Comparison of ENCODE assay signal across 8 cellular contexts in genomic region chr3:131795382-131796085, GRCh38.
DNase-seq lines count a peak whose midpoint lies in the region; ATAC-seq and TF ChIP-seq lines count a peak whose summit lies in the region.

No MANE protein-coding gene starts in this region.

- H3K36me3 ChIP-seq in GM06990 (ENCODE audit: control insufficient read depth, insufficient read depth, low read length): no peaks in the 10 kb centered on the region

- H3K4me3 ChIP-seq in GM06990 (replicated peaks; ENCODE audit: low read depth, low read length): no peak overlapping the region
- no peak overlapping the region for H3K4me3 ChIP-seq in fibroblast of pulmonary artery (replicated peaks; ENCODE audit: low read depth, low read length)

- DNase-seq in GM06990 (ENCODE audit: extremely low read depth, insufficient read length): peak; percentile 28
- peak; percentile 19 for DNase-seq in NCI-H1436 treated with DMSO at 0.1 percent for 48 hours (lab: John Stamatoyannopoulos, UW)
- DNase-seq in fibroblast of pulmonary artery (ENCODE audit: low read depth): peak; percentile 28
- DNase-seq in activated T-cell treated with anti-CD3 and anti-CD28 coated beads, Interleukin-2, amount 50 U/mL, for 48 hours: no peak
- DNase-seq in stimulated activated CD4-positive, alpha-beta T cell treated with anti-CD3 and anti-CD28 coated beads, Interleukin-4, amount 100 ng/mL, for 1 hour: no peak
- DNase-seq in stimulated activated CD4-positive, alpha-beta T cell treated with anti-CD3 and anti-CD28 coated beads, Interleukin-1b, Interleukin-23, amount 100 ng/mL, for 48 hours: no peak
- DNase-seq in DMS53 (lab: John Stamatoyannopoulos, UW): no peak

- H3K27me3 ChIP-seq in GM06990 (replicated peaks; ENCODE audit: control insufficient read depth, insufficient read depth, low read length): no peaks in the 10 kb centered on the region

- peak; percentile 62 for ATAC-seq in HG02642 (IDR thresholded peaks at IDR 0.05; ENCODE audit: poor library complexity, unreplicated experiment)

- TF ChIP-seq CTCF in GM06990 (IDR thresholded peaks at IDR 0.05; ENCODE audit: insufficient read depth, low read length, poor library complexity, severe bottlenecking): no peak
- TF ChIP-seq CTCF in fibroblast of pulmonary artery (IDR thresholded peaks at IDR 0.05; ENCODE audit: low read length, missing control alignments): no peak

Comparison
In these comparisons a context has a peak if more than half of its experiments do, and no peak if none do; other contexts are left out.
1. DNase-seq: peak in GM06990 (single experiment), NCI-H1436 treated with DMSO at 0.1 percent for 48 hours (single experiment) and fibroblast of pulmonary artery (single experiment); none in activated T-cell treated with anti-CD3 and anti-CD28 coated beads, Interleukin-2, amount 50 U/mL, for 48 hours (0 of 2), stimulated activated CD4-positive, alpha-beta T cell treated with anti-CD3 and anti-CD28 coated beads, Interleukin-4, amount 100 ng/mL, for 1 hour (single experiment), stimulated activated CD4-positive, alpha-beta T cell treated with anti-CD3 and anti-CD28 coated beads, Interleukin-1b, Interleukin-23, amount 100 ng/mL, for 48 hours (single experiment) and DMS53 (single experiment).